Comparison of ENCODE assay signal across 30 cellular contexts in genomic region chrX:131424895-131425294, GRCh38.
"Had no signal": no experiment of that assay in that cellular context is flagged by ENCODE, and none has a peak within 500 bp of the region (broad histone marks: within the 10 kb centered on the region; RNA-seq: fewer than 3 reads in every experiment).

No MANE protein-coding gene starts in this region.

- H3K27ac ChIP-seq: neutrophil, pancreas, prostate gland, skin epidermis, spleen, stomach, thoracic aorta, thyroid gland, tibial nerve, upper lobe of left lung, vagina had no signal

- H3K4me2 ChIP-seq: smooth muscle cell had no signal

- H3K36me3 Mint-ChIP-seq: naive thymus-derived CD8-positive, alpha-beta T cell; natural killer cell treated with Interleukin-12 subunit alpha and Interleukin-12 subunit beta and Interleukin-15 and Interleukin-18, amount 100 ng/mL, for 72 hours; stimulated activated memory B cell treated with anti-CD40 and anti-IgM and Interleukin-4, amounts not matched to agents 10 μg/mL and 1 μg/mL and 100 μg/mL, for 72 hours had no signal

- H3K4me1 ChIP-seq: pancreas, prostate gland, spleen, stomach, thyroid gland, tibial nerve, upper lobe of left lung, vagina had no signal

- ATAC-seq: naive thymus-derived CD8-positive, alpha-beta T cell; natural killer cell treated with Interleukin-12 subunit alpha and Interleukin-12 subunit beta and Interleukin-15 and Interleukin-18, amount 100 ng/mL, for 72 hours; pancreas; right cardiac atrium; sciatic nerve; stimulated activated memory B cell treated with anti-CD40 and anti-IgM and Interleukin-4, amounts not matched to agents 10 μg/mL and 1 μg/mL and 100 μg/mL, for 72 hours had no signal

- H3K27me3 Mint-ChIP-seq: stimulated activated memory B cell treated with anti-CD40 and anti-IgM and Interleukin-4, amounts not matched to agents 10 μg/mL and 1 μg/mL and 100 μg/mL, for 72 hours; stimulated activated naive CD8-positive, alpha-beta T cell treated with anti-CD3 and anti-CD28 coated beads, Interleukin-15, Interleukin-2, amounts not matched to agents 100 ng/mL and 50 ng/mL, for 24 hours had no signal

- H3K27ac Mint-ChIP-seq: naive thymus-derived CD8-positive, alpha-beta T cell; natural killer cell treated with Interleukin-12 subunit alpha and Interleukin-12 subunit beta and Interleukin-15 and Interleukin-18, amount 100 ng/mL, for 72 hours; stimulated activated memory B cell treated with anti-CD40 and anti-IgM and Interleukin-4, amounts not matched to agents 10 μg/mL and 1 μg/mL and 100 μg/mL, for 72 hours; stimulated activated naive CD8-positive, alpha-beta T cell treated with anti-CD3 and anti-CD28 coated beads, Interleukin-15, Interleukin-2, amounts not matched to agents 100 ng/mL and 50 ng/mL, for 24 hours had no signal

- H3K4me1 Mint-ChIP-seq: naive thymus-derived CD8-positive, alpha-beta T cell; nephron progenitor cell; neural crest cell; stimulated activated memory B cell treated with anti-CD40 and anti-IgM and Interleukin-4, amounts not matched to agents 10 μg/mL and 1 μg/mL and 100 μg/mL, for 72 hours had no signal

- H3K36me3 ChIP-seq: neutrophil, pancreas, prostate gland, spleen, stomach, thoracic aorta, thyroid gland, tibial nerve, upper lobe of left lung, vagina had no signal

- H3K4me3 Mint-ChIP-seq: naive thymus-derived CD8-positive, alpha-beta T cell; natural killer cell treated with Interleukin-12 subunit alpha and Interleukin-12 subunit beta and Interleukin-15 and Interleukin-18, amount 100 ng/mL, for 72 hours; nephron progenitor cell; neural crest cell; stimulated activated memory B cell treated with anti-CD40 and anti-IgM and Interleukin-4, amounts not matched to agents 10 μg/mL and 1 μg/mL and 100 μg/mL, for 72 hours; stimulated activated naive CD8-positive, alpha-beta T cell treated with anti-CD3 and anti-CD28 coated beads, Interleukin-15, Interleukin-2, amounts not matched to agents 100 ng/mL and 50 ng/mL, for 24 hours had no signal

- H3K9me3 Mint-ChIP-seq: naive thymus-derived CD8-positive, alpha-beta T cell; natural killer cell treated with Interleukin-12 subunit alpha and Interleukin-12 subunit beta and Interleukin-15 and Interleukin-18, amount 100 ng/mL, for 72 hours; stimulated activated memory B cell treated with anti-CD40 and anti-IgM and Interleukin-4, amounts not matched to agents 10 μg/mL and 1 μg/mL and 100 μg/mL, for 72 hours; stimulated activated naive CD8-positive, alpha-beta T cell treated with anti-CD3 and anti-CD28 coated beads, Interleukin-15, Interleukin-2, amounts not matched to agents 100 ng/mL and 50 ng/mL, for 24 hours had no signal

- H3K27me3 ChIP-seq: neutrophil, pancreas, stomach, thyroid gland, tibial nerve, upper lobe of left lung, vagina had no signal

- H3K9me3 ChIP-seq: neutrophil, pancreas, prostate gland, spleen, stomach, thoracic aorta, thyroid gland, tibial nerve, upper lobe of left lung, vagina had no signal

- FAIRE-seq: pancreas, urothelium cell line had no signal

- H3K4me3 ChIP-seq: pancreas, prostate gland, skin epidermis, smooth muscle cell, spleen, stomach, thoracic aorta, thyroid gland, tibial nerve, upper lobe of left lung, vagina had no signal

- DNase-seq: naive thymus-derived CD8-positive, alpha-beta T cell; nephron progenitor cell; nucleus accumbens; pancreas; retina; right cardiac atrium; spleen; stimulated activated CD4-positive, alpha-beta T cell treated with anti-CD3 and anti-CD28 coated beads, Interleukin-12 subunit alpha, Interleukin-12 subunit beta, amount 100 ng/mL, for 4 hours; stimulated activated CD4-positive, alpha-beta T cell treated with anti-CD3 and anti-CD28 coated beads, Interleukin-1b, Interleukin-23, amount 100 ng/mL, for 48 hours; stimulated activated CD4-positive, alpha-beta T cell treated with anti-CD3 and anti-CD28 coated beads, Interleukin-4, amount 100 ng/mL, for 1 hour; stimulated activated CD4-positive, alpha-beta T cell treated with anti-CD3 and anti-CD28 coated beads, Interleukin-4, amount 100 ng/mL, for 4 hours; stimulated activated CD8-positive, alpha-beta memory T cell treated with anti-CD3 and anti-CD28 coated beads, Interleukin-4, amount 100 ng/mL, for 48 hours; stimulated activated naive CD4-positive, alpha-beta T cell treated with Interleukin-2 at 50 U/mL for 16 hours; stomach; thyroid gland; trophoblast cell; upper lobe of left lung had no signal
